8 cellular contexts compared by ENCODE assay signal in the genomic region with DNA sequence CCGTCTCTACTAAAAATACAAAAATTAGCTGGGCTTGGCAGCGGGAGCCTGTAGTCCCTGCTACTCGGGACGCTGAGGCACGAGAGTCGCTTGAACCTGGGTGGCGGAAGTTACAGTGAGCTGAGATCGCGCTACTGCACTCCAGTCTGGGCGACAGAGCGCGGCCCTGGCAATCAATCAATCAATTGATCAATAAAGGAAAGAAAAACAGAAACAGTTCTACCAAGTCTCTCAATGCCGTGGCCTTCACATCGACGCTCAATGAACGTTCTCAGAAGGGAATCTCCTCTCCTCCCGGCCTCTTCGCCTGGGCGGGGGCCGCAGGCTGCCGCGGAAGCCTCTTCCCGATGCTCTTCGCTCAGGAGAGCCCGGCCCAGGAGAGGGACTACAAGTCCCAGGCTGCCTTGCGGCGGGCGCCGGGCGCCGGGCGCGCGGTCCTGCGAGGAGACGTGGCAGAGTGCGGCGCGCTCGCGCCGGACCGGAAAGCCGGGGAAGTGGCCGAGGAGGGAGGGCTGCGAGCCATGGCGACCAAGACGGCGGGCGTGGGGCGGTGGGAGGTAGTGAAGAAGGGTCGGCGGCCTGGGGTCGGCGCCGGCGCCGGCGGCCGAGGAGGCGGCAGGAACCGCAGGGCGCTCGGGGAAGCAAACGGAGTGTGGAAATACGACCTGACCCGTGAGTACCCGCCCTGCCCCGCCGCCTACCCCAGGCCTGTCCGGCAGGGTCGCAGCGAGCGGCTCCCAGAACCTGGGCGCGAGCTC. TPM values are rescaled to one million over a fixed set of nuclear protein-coding genes. Genes with fewer than 3 reads are reported as not detected.
DNase-seq lines count a peak whose midpoint lies in the region; FAIRE-seq and TF ChIP-seq lines count a peak whose summit lies in the region.

A gene with protein sequence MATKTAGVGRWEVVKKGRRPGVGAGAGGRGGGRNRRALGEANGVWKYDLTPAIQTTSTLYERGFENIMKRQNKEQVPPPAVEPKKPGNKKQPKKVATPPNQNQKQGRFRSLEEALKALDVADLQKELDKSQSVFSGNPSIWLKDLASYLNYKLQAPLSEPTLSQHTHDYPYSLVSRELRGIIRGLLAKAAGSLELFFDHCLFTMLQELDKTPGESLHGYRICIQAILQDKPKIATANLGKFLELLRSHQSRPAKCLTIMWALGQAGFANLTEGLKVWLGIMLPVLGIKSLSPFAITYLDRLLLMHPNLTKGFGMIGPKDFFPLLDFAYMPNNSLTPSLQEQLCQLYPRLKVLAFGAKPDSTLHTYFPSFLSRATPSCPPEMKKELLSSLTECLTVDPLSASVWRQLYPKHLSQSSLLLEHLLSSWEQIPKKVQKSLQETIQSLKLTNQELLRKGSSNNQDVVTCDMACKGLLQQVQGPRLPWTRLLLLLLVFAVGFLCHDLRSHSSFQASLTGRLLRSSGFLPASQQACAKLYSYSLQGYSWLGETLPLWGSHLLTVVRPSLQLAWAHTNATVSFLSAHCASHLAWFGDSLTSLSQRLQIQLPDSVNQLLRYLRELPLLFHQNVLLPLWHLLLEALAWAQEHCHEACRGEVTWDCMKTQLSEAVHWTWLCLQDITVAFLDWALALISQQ (plus strand): TSS at position 471 of the 758 bp plus-strand sequence. CDS start 51 bp downstream, at position 522.

- H3K9ac ChIP-seq in Loucy (ENCODE audit: low read depth, low read length, poor library complexity, severe bottlenecking), result peak within 1 kb of the TSS; percentile 96

- H3K4me1 ChIP-seq in Loucy (ENCODE audit: insufficient read depth, low read length, poor library complexity, severe bottlenecking) (peaks cover 36% of the 10 kb centered on the region), SJCRH30 (peaks cover 4% of the 10 kb centered on the region), neutrophil (ENCODE audit: control insufficient read depth in 1 of 2, insufficient read depth in 1 of 2, low read depth in 1 of 2, low read length in 1 of 2) (peaks cover 18 to 19% of the 10 kb centered on the region in 2 experiments)

- FAIRE-seq in H54 (lab: Jason Lieb, UNC) (no peak), frontal cortex (lab: Jason Lieb, UNC) (no peak)

- DNase-seq in G401 (ENCODE audit: low spot score) (peak; percentile 85), H54 (ENCODE audit: insufficient read length, low spot score) (peak; percentile 94), SJCRH30 (peak; percentile 93 to 94), frontal cortex (ENCODE audit: low spot score in 2 of 2) (peak; percentile 93 to 96), substantia nigra (lab: John Stamatoyannopoulos, UW) (peak; percentile 14 to 92 (median 76))
- peak; percentile 55 for DNase-seq in activated gamma-delta T cell treated with anti-CD3 and anti-CD28 coated beads, Interleukin-2, amount 50 U/mL, for 16 hours (ENCODE audit: low read depth)

- H3K9me3 ChIP-seq in Loucy (ENCODE audit: insufficient read depth, low read depth, low read length) (no peaks in the 10 kb centered on the region), SJCRH30 (replicated peaks) (no peaks in the 10 kb centered on the region), neutrophil (no peaks in the 10 kb centered on the region)

- H3K9me2 ChIP-seq in Loucy (replicated peaks; ENCODE audit: low read depth, low read length), result no peaks in the 10 kb centered on the region

- no peaks in the 10 kb centered on the region for H3F3A ChIP-seq in Loucy (ENCODE audit: low read depth)

- peak within 1 kb of the TSS; percentile 98 for H2AFZ ChIP-seq in Loucy (ENCODE audit: low read length)

- H3K4me3 ChIP-seq in Loucy (ENCODE audit: low read length, poor library complexity, severe bottlenecking) (peak within 1 kb of the TSS; percentile 98), SJCRH30 (peak within 1 kb of the TSS; percentile 79), neutrophil (ENCODE audit: low read depth in 1 of 2, low read length in 1 of 2) (peak within 1 kb of the TSS; percentile 75 to 83)

- TF ChIP-seq POLR2A in H54 (IDR thresholded peaks at IDR 0.05; ENCODE audit: low read depth, low read length), result peak; percentile 83

- H3K79me2 ChIP-seq in Loucy (ENCODE audit: insufficient read depth, low read length), result peaks cover 49% of the 10 kb centered on the region

- in situ Hi-C loops in G401 (cut with HindIII; ENCODE audit: low sequenced_read_pairs), result no loop called here

- H3K27ac ChIP-seq in SJCRH30 (peak within 1 kb of the TSS; percentile 33), neutrophil (peak within 1 kb of the TSS; percentile 56), substantia nigra (ENCODE audit: low read depth, low read length, poor library complexity, severe bottlenecking) (peak within 1 kb of the TSS; percentile 74)

- H3K36me3 ChIP-seq in Loucy (ENCODE audit: insufficient read depth, low read length), result peaks cover 29% of the 10 kb centered on the region; the same call in 1 of the 2 replicates
- H3K36me3 ChIP-seq in SJCRH30, result peaks cover 29% of the 10 kb centered on the region
- peaks cover 30% of the 10 kb centered on the region for H3K36me3 ChIP-seq in neutrophil

- H3K4me2 ChIP-seq in Loucy (ENCODE audit: low read depth, low read length, poor library complexity, severe bottlenecking), result peak within 1 kb of the TSS; percentile 97

- H4K20me1 ChIP-seq in Loucy (ENCODE audit: insufficient read depth, low read length, poor library complexity, severe bottlenecking), result peaks cover 11% of the 10 kb centered on the region

- no peak for TF ChIP-seq CTCF in Loucy (conservative IDR thresholded peaks at IDR 0.05; ENCODE audit: low read length)
- peak; percentile 19 for TF ChIP-seq CTCF in neutrophil (IDR thresholded peaks at IDR 0.05)

- no peaks in the 10 kb centered on the region for H3K27me3 ChIP-seq in Loucy (ENCODE audit: insufficient read depth, low read length, poor library complexity, severe bottlenecking)
- no peaks in the 10 kb centered on the region for H3K27me3 ChIP-seq in SJCRH30
- no peaks in the 10 kb centered on the region for H3K27me3 ChIP-seq in neutrophil

RNA-seq across cellular contexts. Expression of the gene that starts here (rescaled TPM):
- total RNA-seq in G401 (2014; rRNA removed; shearing (Covaris generic)), result 34.7 and 37.0 TPM in 2 replicates
- 38.0 and 45.2 TPM in 2 replicates for total RNA-seq in SJCRH30 (2014; rRNA removed; shearing (Covaris generic))
- total RNA-seq in frontal cortex, result 7.7 TPM

Comparison
In these comparisons a context has a peak if more than half of its experiments do, and no peak if none do; other contexts are left out.
1. Peak in every context shown above with its lines: DNase-seq, H3K4me3 ChIP-seq and H3K27ac ChIP-seq.